1 cellular context compared by ENCODE assay signal in genomic region chr16:74627506-74628220, GRCh38.
A peak's percentile ranks its signal among the peaks of the same experiment; 100 is the strongest.
TF ChIP-seq lines count a peak whose summit lies in the region.

No MANE protein-coding gene starts in this region.

TF ChIP-seq in liver, 16 proteins besides CTCF, POLR2A, EP300 and RAD21 (continued from another document):
- no peak for TF ChIP-seq TAF1 (conservative IDR thresholded peaks at IDR 0.05)
- TF ChIP-seq HNF4A (conservative IDR thresholded peaks at IDR 0.05), result peak; percentile 70 to 83
- peak; percentile 88 for TF ChIP-seq YY1 (IDR thresholded peaks at IDR 0.05)
- TF ChIP-seq EGR1 (IDR thresholded peaks at IDR 0.05; ENCODE audit: low read depth in 2 of 2), result no peak
- peak; percentile 64 for TF ChIP-seq REST (IDR thresholded peaks at IDR 0.05)
- peak; percentile 84 to 91 for TF ChIP-seq RXRA (IDR thresholded peaks at IDR 0.05)
TF ChIP-seq in liver: peak in this region for 10.
